In genomic region chr12:59097876-59098275, GRCh38 we compare ENCODE assay signal across 26 cellular contexts.
DNase-seq lines count a peak whose midpoint lies in the region; ATAC-seq, FAIRE-seq and TF ChIP-seq lines count a peak whose summit lies in the region.
"Had no signal": no experiment of that assay in that cellular context is flagged by ENCODE, and none has a peak within 500 bp of the region (broad histone marks: within the 10 kb centered on the region; RNA-seq: fewer than 3 reads in every experiment).

No MANE protein-coding gene starts in this region.

- H3K4ac ChIP-seq in trophoblast cell (ENCODE audit: low read depth, low read length) = no peak overlapping the region

- no peak overlapping the region for H3K4me2 ChIP-seq in trophoblast cell (ENCODE audit: low read length)
- H3K4me2 ChIP-seq: BLaER1 had no signal

- H4K91ac ChIP-seq in trophoblast cell (ENCODE audit: low read depth, low read length) = no peak overlapping the region

- peaks cover 0 to 2% of the 10 kb centered on the region in 2 experiments for H3K4me1 ChIP-seq in trophoblast cell (ENCODE audit: control insufficient read depth in 1 of 2, insufficient read depth in 2 of 2, low read length in 2 of 2)
- H3K4me1 ChIP-seq: BE2C, BLaER1 had no signal

- no peaks in the 10 kb centered on the region for H3K79me2 ChIP-seq in trophoblast cell (ENCODE audit: control insufficient read depth, insufficient read depth, low read length, poor library complexity)

- peak; percentile 36 for DNase-seq in bronchial epithelial cell (ENCODE audit: low read depth)
- DNase-seq in trophoblast cell = no peak
- no peak for DNase-seq in activated CD4-positive, alpha-beta T cell treated with anti-CD3 and anti-CD28 coated beads for 1 hour
- no peak for DNase-seq in NCI-H2227 treated with DMSO at 0.1 percent for 48 hours (lab: John Stamatoyannopoulos, UW)
- DNase-seq: 8988T; ACHN; BE2C; C1 segment of cervical spinal cord; CD4-positive, alpha-beta memory T cell; CD4-positive, CD25-positive, alpha-beta regulatory T cell; CD8-positive, alpha-beta memory T cell; COR-L47; DMS 273 treated with DMSO at 0.1 percent for 48 hours; DMS153; DMS53; DMS79; DND-41; EL; GDM1 had no signal

- H3K4me3 ChIP-seq in bronchial epithelial cell (ENCODE audit: low read depth, low read length) = no peak overlapping the region
- H3K4me3 ChIP-seq in trophoblast cell (ENCODE audit: low read depth, low read length) = no peak overlapping the region
- H3K4me3 ChIP-seq: BLaER1, GM12878 had no signal

- H3K23ac ChIP-seq in trophoblast cell (ENCODE audit: low read length) = no peak overlapping the region

- H3K9ac ChIP-seq in trophoblast cell (ENCODE audit: low read length) = no peak overlapping the region
- H3K9ac ChIP-seq: BLaER1 had no signal

- H3K9me3 ChIP-seq in trophoblast cell (ENCODE audit: insufficient read depth, low read depth, low read length) = no peaks in the 10 kb centered on the region
- H3K9me3 ChIP-seq: BE2C, BLaER1 had no signal

- ATAC-seq in esophagus mucosa (peak; percentile 53), HG02885 (IDR thresholded peaks at IDR 0.05; ENCODE audit: poor library complexity, unreplicated experiment) (no peak)
- ATAC-seq: GM12878 had no signal

- no peak for FAIRE-seq in bronchial epithelial cell (lab: Jason Lieb, UNC)
- FAIRE-seq: A204.1, GM12878, GM12892, GM18507 had no signal

- no peak overlapping the region for H2BK5ac ChIP-seq in trophoblast cell (ENCODE audit: low read depth, low read length, poor library complexity)

- H4K12ac ChIP-seq in trophoblast cell (ENCODE audit: low read depth, low read length) = no peak overlapping the region

- no peak overlapping the region for H3K14ac ChIP-seq in trophoblast cell (ENCODE audit: low read length)

- WGBS in trophoblast cell (ENCODE audit: extremely low coverage, insufficient coverage, insufficient read length) = no CpG with 5 or more reads among the region's 1 CpG

- no peaks in the 10 kb centered on the region for H3K79me1 ChIP-seq in trophoblast cell (ENCODE audit: low read length)

- peak overlapping the region; percentile 80 for H2BK12ac ChIP-seq in trophoblast cell (ENCODE audit: low read length)

- H2AFZ ChIP-seq in trophoblast cell (ENCODE audit: insufficient read depth, low read length, poor library complexity) = no peak overlapping the region

- no peak overlapping the region for H3K18ac ChIP-seq in trophoblast cell (ENCODE audit: low read length)

- no peaks in the 10 kb centered on the region for H3K36me3 ChIP-seq in bronchial epithelial cell (ENCODE audit: control insufficient read depth, insufficient read depth, low read length)
- H3K36me3 ChIP-seq in trophoblast cell (ENCODE audit: control insufficient read depth in 1 of 2, insufficient read depth in 2 of 2, low read length in 2 of 2) = no peaks in the 10 kb centered on the region
- H3K36me3 ChIP-seq: BE2C, BLaER1 had no signal

- H4K8ac ChIP-seq in trophoblast cell (ENCODE audit: low read depth, low read length) = no peak overlapping the region

- H2AK5ac ChIP-seq in trophoblast cell (ENCODE audit: low read length) = no peak overlapping the region

- TF ChIP-seq CTCF in bronchial epithelial cell (IDR thresholded peaks at IDR 0.05; ENCODE audit: insufficient read depth, low read length, severe bottlenecking) = no peak

- H3K27me3 ChIP-seq in bronchial epithelial cell (ENCODE audit: control insufficient read depth, insufficient read depth, low read length) = no peaks in the 10 kb centered on the region
- no peaks in the 10 kb centered on the region for H3K27me3 ChIP-seq in trophoblast cell (ENCODE audit: insufficient read depth, low read length)
- H3K27me3 ChIP-seq: BE2C, BLaER1 had no signal

- no peak overlapping the region for H2BK120ac ChIP-seq in trophoblast cell (ENCODE audit: insufficient read depth, low read length, poor library complexity)

- H3K27ac ChIP-seq in trophoblast cell (ENCODE audit: low read depth, low read length) = no peak overlapping the region
- H3K27ac ChIP-seq: BLaER1 had no signal
